ENCODE assay signal across 8 cellular contexts in the genomic region with DNA sequence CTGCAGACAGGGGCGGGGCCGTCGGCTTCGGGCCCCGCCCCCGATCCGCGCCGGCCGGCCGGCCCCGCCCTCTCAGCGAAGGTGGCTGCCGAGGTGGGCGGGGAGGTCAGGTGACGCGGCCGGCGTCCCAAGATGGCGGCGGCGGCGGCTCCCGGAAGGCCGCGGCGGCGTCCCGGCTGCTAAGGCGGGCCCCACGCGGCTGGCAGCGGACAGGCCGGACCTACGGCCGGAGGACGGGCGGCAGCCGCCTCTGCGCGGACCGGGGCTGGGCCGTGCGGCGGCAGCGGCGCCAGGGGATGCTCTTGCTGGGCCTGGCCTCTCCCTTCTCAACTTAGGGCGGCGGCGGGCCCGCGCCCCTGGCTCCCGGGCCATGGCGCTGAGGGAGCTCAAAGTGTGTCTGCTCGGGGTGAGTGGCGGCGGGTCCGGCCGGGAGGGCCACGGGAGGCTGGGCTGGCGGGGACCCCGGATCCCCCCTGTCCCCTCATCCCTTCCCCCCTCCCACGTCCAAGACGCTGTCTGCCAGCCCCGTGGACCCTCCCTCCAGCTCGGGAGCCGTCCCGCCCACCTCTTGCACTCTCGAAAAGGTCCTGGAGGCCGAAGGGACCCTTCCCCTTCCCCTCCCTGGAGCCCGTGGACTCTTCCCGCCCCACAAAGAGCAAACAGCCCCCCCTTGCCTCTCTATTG. TPM values are rescaled to one million over a fixed set of nuclear protein-coding genes. Genes with fewer than 3 reads are reported as not detected.
A peak's percentile ranks its signal among the peaks of the same experiment; 100 is the strongest.
DNase-seq lines count a peak whose midpoint lies in the region; ATAC-seq, FAIRE-seq and TF ChIP-seq lines count a peak whose summit lies in the region.

A gene with protein sequence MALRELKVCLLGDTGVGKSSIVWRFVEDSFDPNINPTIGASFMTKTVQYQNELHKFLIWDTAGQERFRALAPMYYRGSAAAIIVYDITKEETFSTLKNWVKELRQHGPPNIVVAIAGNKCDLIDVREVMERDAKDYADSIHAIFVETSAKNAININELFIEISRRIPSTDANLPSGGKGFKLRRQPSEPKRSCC (plus strand): TSS at position 109 of the 684 bp plus-strand sequence. CDS start 262 bp downstream, at position 371.

- peak within 1 kb of the TSS; percentile 98 to 100 for H3K27ac ChIP-seq in A549
- H3K27ac ChIP-seq in left lung = peak within 1 kb of the TSS; percentile 90

- no peaks in the 10 kb centered on the region for H3K27me3 Mint-ChIP-seq in activated CD4-positive, alpha-beta T cell treated with anti-CD3 and anti-CD28 coated beads, Interleukin-2, amount 10 ng/mL, durations not matched to agents 24 days and 14 days

- POLR2A ChIA-PET in A549 (lab: Yijun Ruan, JAX) = interaction anchor here (0.7 to 1.1 kb wide), 3 partner anchors 13 to 79 kb away, joined by 3 to 5 read pairs (median 4); a partner anchor contains a TSS

- H3K4me3 ChIP-seq in A549 (peak within 1 kb of the TSS; percentile 99), left lung (peak within 1 kb of the TSS; percentile 97 to 98)

- DNase-seq in A549 (ENCODE audit: low read depth in 1 of 2, low spot score in 1 of 2) (peak; percentile 58 to 83), NCI-H345 (lab: John Stamatoyannopoulos, UW) (peak; percentile 80), dedifferentiated amniotic fluid mesenchymal stem cell (ENCODE audit: extremely low spot score) (peak; percentile 76), left lung (peak; percentile 84 to 97)
- DNase-seq in activated CD4-positive, alpha-beta T cell treated with anti-CD3 and anti-CD28 coated beads, Interleukin-2, amount 10 ng/mL, durations not matched to agents 24 days and 14 days = peak; percentile 95
- peak; percentile 82 to 83 for DNase-seq in stimulated activated CD4-positive, alpha-beta T cell treated with anti-CD3 and anti-CD28 coated beads, Interleukin-2, amount 100 ng/mL, for 24 hours

- H3K4me3 Mint-ChIP-seq in activated CD4-positive, alpha-beta T cell treated with anti-CD3 and anti-CD28 coated beads, Interleukin-2, amount 10 ng/mL, durations not matched to agents 24 days and 14 days = peak within 1 kb of the TSS; percentile 97

- 2% methylated on average over 10 of the region's 72 CpGs for WGBS in A549 (ENCODE audit: missing lambda C conversion rate)

- peak within 1 kb of the TSS; percentile 95 for H3K4me2 ChIP-seq in A549

- TF ChIP-seq CTCF in A549 (IDR thresholded peaks at IDR 0.05) (no peak), left lung (IDR thresholded peaks at IDR 0.05) (no peak)

- H3K4me1 ChIP-seq in A549 (peaks cover 21% of the 10 kb centered on the region), left lung (peaks cover 11 to 64% of the 10 kb centered on the region in 2 donors)

- H3K9me3 ChIP-seq in A549 (no peaks in the 10 kb centered on the region), left lung (no peaks in the 10 kb centered on the region)

- no peak for TF ChIP-seq EP300 in A549 (IDR thresholded peaks at IDR 0.05)

- H3K27ac Mint-ChIP-seq in activated CD4-positive, alpha-beta T cell treated with anti-CD3 and anti-CD28 coated beads, Interleukin-2, amount 10 ng/mL, durations not matched to agents 24 days and 14 days = peak within 1 kb of the TSS; percentile 94

- TF ChIP-seq RAD21 in A549 (conservative IDR thresholded peaks at IDR 0.05 in 1 of 2, IDR thresholded peaks at IDR 0.05 in 1 of 2) = no peak; a peak in 1 of 5 replicates

- peaks cover 50% of the 10 kb centered on the region for H3K4me1 Mint-ChIP-seq in activated CD4-positive, alpha-beta T cell treated with anti-CD3 and anti-CD28 coated beads, Interleukin-2, amount 10 ng/mL, durations not matched to agents 24 days and 14 days

- peak; percentile 84 to 90 for ATAC-seq in A549
- ATAC-seq in GM18519 (IDR thresholded peaks at IDR 0.05; ENCODE audit: low FRiP score, unreplicated experiment) = peak; percentile 58
- ATAC-seq in HG03025 (IDR thresholded peaks at IDR 0.05; ENCODE audit: low FRiP score, unreplicated experiment) = peak; percentile 76
- peak; percentile 90 for ATAC-seq in left lung

- CTCF ChIA-PET in A549 (lab: Yijun Ruan, JAX) = interaction anchor here (1.0 kb wide), 1 partner anchor 12 kb away, joined by 4 read pairs; no protein-coding TSS in a partner anchor

- TF ChIP-seq POLR2A in A549 (IDR thresholded peaks at IDR 0.05; ENCODE audit: low read length) = peak; percentile 95

- intact Hi-C loops in activated CD4-positive, alpha-beta T cell treated with anti-CD3 and anti-CD28 coated beads, Interleukin-2, amount 10 ng/mL, durations not matched to agents 24 days and 14 days (cut with micrococcal nuclease) = loop anchor here (1.0 to 10.0 kb wide), 5 partner anchors 57 to 583 kb away; a partner anchor contains a TSS
- intact Hi-C loops in left lung (cut with DNase I) = no loop called here

- peaks cover 39% of the 10 kb centered on the region for H3K36me3 Mint-ChIP-seq in activated CD4-positive, alpha-beta T cell treated with anti-CD3 and anti-CD28 coated beads, Interleukin-2, amount 10 ng/mL, durations not matched to agents 24 days and 14 days (ENCODE audit: low read depth)

- H3K27me3 ChIP-seq in left lung = no peaks in the 10 kb centered on the region

- peaks cover 0 to 32% of the 10 kb centered on the region in 2 donors for H3K36me3 ChIP-seq in left lung

- H3K9me3 Mint-ChIP-seq in activated CD4-positive, alpha-beta T cell treated with anti-CD3 and anti-CD28 coated beads, Interleukin-2, amount 10 ng/mL, durations not matched to agents 24 days and 14 days = peaks cover 4% of the 10 kb centered on the region

- no peak for FAIRE-seq in A549 (lab: Jason Lieb, UNC)

TF ChIP-seq in A549, 52 proteins besides CTCF, POLR2A, EP300 and RAD21 (continues in another document):
- TF ChIP-seq HOXB5 (CRISPR knock-in tag; IDR thresholded peaks at IDR 0.05) = 0 out of 2 replicates have a peak, but pooled peaks have one; percentile 19
- TF ChIP-seq HOXA7 (CRISPR knock-in tag; IDR thresholded peaks at IDR 0.05) = no peak
- TF ChIP-seq, protein P1, sequence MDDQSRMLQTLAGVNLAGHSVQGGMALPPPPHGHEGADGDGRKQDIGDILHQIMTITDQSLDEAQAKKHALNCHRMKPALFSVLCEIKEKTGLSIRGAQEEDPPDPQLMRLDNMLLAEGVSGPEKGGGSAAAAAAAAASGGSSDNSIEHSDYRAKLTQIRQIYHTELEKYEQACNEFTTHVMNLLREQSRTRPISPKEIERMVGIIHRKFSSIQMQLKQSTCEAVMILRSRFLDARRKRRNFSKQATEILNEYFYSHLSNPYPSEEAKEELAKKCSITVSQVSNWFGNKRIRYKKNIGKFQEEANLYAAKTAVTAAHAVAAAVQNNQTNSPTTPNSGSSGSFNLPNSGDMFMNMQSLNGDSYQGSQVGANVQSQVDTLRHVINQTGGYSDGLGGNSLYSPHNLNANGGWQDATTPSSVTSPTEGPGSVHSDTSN (IDR thresholded peaks at IDR 0.05) = peak; percentile 8; the same call in 1 of the 2 replicates
- TF ChIP-seq, protein P2, sequence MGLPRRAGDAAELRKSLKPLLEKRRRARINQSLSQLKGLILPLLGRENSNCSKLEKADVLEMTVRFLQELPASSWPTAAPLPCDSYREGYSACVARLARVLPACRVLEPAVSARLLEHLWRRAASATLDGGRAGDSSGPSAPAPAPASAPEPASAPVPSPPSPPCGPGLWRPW (IDR thresholded peaks at IDR 0.05) = no peak
- TF ChIP-seq RARB (CRISPR knock-in tag; IDR thresholded peaks at IDR 0.05) = no peak
- no peak for TF ChIP-seq RNF2 (IDR thresholded peaks at IDR 0.05; ENCODE audit: borderline replicate concordance, low read depth)
- no peak for TF ChIP-seq NR3C1 (IDR thresholded peaks at IDR 0.05)
- no peak for TF ChIP-seq NFE2L2 (conservative IDR thresholded peaks at IDR 0.05; ENCODE audit: low read length)
- peak in 1 of 2 experiments; percentile 89; a peak in 2 of 5 replicates for TF ChIP-seq JUN (IDR thresholded peaks at IDR 0.05)
- TF ChIP-seq CBX8 (IDR thresholded peaks at IDR 0.05) = no peak
- TF ChIP-seq, protein P3, sequence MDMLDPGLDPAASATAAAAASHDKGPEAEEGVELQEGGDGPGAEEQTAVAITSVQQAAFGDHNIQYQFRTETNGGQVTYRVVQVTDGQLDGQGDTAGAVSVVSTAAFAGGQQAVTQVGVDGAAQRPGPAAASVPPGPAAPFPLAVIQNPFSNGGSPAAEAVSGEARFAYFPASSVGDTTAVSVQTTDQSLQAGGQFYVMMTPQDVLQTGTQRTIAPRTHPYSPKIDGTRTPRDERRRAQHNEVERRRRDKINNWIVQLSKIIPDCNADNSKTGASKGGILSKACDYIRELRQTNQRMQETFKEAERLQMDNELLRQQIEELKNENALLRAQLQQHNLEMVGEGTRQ (IDR thresholded peaks at IDR 0.05) = no peak
- no peak for TF ChIP-seq FOXS1 (CRISPR knock-in tag; IDR thresholded peaks at IDR 0.05)
- TF ChIP-seq GATA3 (IDR thresholded peaks at IDR 0.05; ENCODE audit: borderline replicate concordance) = no peak
- TF ChIP-seq ZSCAN20 (CRISPR knock-in tag; IDR thresholded peaks at IDR 0.05) = no peak
- TF ChIP-seq FOSB (CRISPR knock-in tag; IDR thresholded peaks at IDR 0.05) = no peak
- peak; percentile 70; the same call in 1 of the 2 replicates for TF ChIP-seq KDM5A (IDR thresholded peaks at IDR 0.05)
- no peak for TF ChIP-seq ESRRA (IDR thresholded peaks at IDR 0.05; ENCODE audit: borderline replicate concordance, low read length)
- no peak for TF ChIP-seq FOSL2 (IDR thresholded peaks at IDR 0.05)
- TF ChIP-seq FOSL2 (CRISPR knock-in tag; IDR thresholded peaks at IDR 0.05) = peak; percentile 33; the same call in 1 of the 2 replicates
- no peak for TF ChIP-seq HEYL (CRISPR knock-in tag; IDR thresholded peaks at IDR 0.05)
- TF ChIP-seq NPAS2 (CRISPR knock-in tag; IDR thresholded peaks at IDR 0.05; ENCODE audit: borderline replicate concordance) = no peak
- TF ChIP-seq HOXB13 (CRISPR knock-in tag; IDR thresholded peaks at IDR 0.05; ENCODE audit: low read depth) = no peak
- no peak for TF ChIP-seq HDAC2 (IDR thresholded peaks at IDR 0.05)
- TF ChIP-seq CBX2 (IDR thresholded peaks at IDR 0.05; ENCODE audit: borderline replicate concordance, low read depth) = no peak

RNA-seq across cellular contexts. Expression of the gene that starts here (rescaled TPM):
- 11.7 and 13.2 TPM in 2 replicates for polyA plus RNA-seq in A549 (2011; rRNA removed)
- 4.1 and 5.0 TPM in 2 replicates for polyA plus RNA-seq in A549 (2012; cell fraction: cytosol; rRNA removed)
- 6.8 and 8.0 TPM in 2 replicates for polyA plus RNA-seq in A549 (2012; cell fraction: nucleus; rRNA removed)
- 7.1 to 7.4 TPM (median 7.3 TPM) in 3 replicates for polyA plus RNA-seq in A549 (2017; fragmentation: RNase III; extraction: RNeasy Plus Mini Kit Qiagen cat#74134 plus additional on column Dnase treatment)
- 12.9 and 13.1 TPM in 2 replicates for polyA minus RNA-seq in A549 (2011; rRNA and poly(A)+ RNA removed)
- total RNA-seq in activated CD4-positive, alpha-beta T cell treated with anti-CD3 and anti-CD28 coated beads, Interleukin-2, amount 10 ng/mL, durations not matched to agents 24 days and 14 days = 16.5 and 17.4 TPM in 2 replicates
- total RNA-seq in left lung = 10 to 100 TPM; 20.4 to 26.2 TPM

Comparison
In these comparisons a context has a peak if more than half of its experiments do, and no peak if none do; other contexts are left out.
1. Peak in every context shown above with its lines: DNase-seq, ATAC-seq, H3K4me3 ChIP-seq and H3K27ac ChIP-seq.